In the genomic region with DNA sequence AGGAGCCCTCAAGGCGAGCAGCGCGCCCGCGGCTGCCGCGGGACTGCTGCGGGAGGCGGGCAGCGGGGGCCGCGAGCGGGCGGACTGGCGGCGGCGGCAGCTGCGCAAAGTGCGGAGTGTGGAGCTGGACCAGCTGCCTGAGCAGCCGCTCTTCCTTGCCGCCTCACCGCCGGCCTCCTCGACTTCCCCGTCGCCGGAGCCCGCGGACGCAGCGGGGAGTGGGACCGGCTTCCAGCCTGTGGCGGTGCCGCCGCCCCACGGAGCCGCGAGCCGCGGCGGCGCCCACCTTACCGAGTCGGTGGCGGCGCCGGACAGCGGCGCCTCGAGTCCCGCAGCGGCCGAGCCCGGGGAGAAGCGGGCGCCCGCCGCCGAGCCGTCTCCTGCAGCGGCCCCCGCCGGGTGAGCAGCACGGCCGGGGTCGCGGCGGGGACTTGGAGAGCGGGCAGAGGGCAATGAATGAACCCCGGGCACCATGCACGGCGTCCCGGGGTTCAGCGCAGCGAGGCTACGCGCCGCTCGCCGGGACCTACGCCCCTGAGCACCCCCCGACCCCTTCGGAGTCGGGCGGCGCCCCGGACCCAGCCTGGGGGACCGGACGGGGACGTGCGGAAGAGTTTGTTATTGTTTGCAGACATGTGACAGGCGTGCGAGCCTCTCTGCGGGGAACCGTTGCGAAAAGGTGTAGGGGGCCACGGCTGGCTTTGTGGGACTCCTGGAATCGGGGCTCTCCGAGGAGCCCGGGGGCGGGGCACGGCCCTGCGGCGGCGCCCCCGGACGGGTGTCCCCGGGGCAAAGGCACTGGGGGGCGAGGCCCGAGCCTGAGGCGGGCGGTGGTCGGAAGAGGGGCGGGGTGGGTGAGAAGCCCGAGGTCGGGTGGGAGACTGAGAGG, we compare ENCODE assay signal across 8 cellular contexts. TPM values are rescaled to one million over a fixed set of nuclear protein-coding genes. Genes with fewer than 3 reads are reported as not detected.
DNase-seq lines count a peak whose midpoint lies in the region; ATAC-seq and TF ChIP-seq lines count a peak whose summit lies in the region.

No MANE protein-coding gene starts in this region.

- H3K4me2 ChIP-seq in PC-3 (ENCODE audit: low read length): peak overlapping the region; percentile 91

- 0% methylated on average over 3 to 116 of the region's 116 CpGs for WGBS in heart left ventricle, 4 donors
- 0 to 1% (median 0%) methylated on average over 52 to 116 of the region's 116 CpGs for WGBS in psoas muscle, 3 donors

- no peaks in the 10 kb centered on the region for H3F3A ChIP-seq in PC-3 (ENCODE audit: low read length, unreplicated experiment)

- intact Hi-C loops in PC-3 (cut with micrococcal nuclease): loop anchor here (5.0 kb wide), 1 partner anchor 544 kb away; no protein-coding TSS in a partner anchor
- intact Hi-C loops in heart left ventricle (cut with DNase I): loop anchor here in 7 of 10 donors (2.0 to 10.0 kb wide), 9 partner anchors 119 to 461 kb away; no protein-coding TSS in a partner anchor
- intact Hi-C loops in psoas muscle (cut with DNase I): loop anchor here in 1 of 2 donors (10.0 kb wide), 1 partner anchor 331 kb away; no protein-coding TSS in a partner anchor

- H3K4me1 ChIP-seq in PC-3 (ENCODE audit: insufficient read depth, low read length) (peaks cover 6% of the 10 kb centered on the region), heart left ventricle (peaks cover 0 to 51% (median 35%) of the 10 kb centered on the region in 12 donors), psoas muscle (peaks cover 24% of the 10 kb centered on the region)

- H3K79me2 ChIP-seq in PC-3 (ENCODE audit: low read length): peaks cover 49% of the 10 kb centered on the region

- DNase-seq in activated T-cell treated with anti-CD3 and anti-CD28 coated beads for 48 hours (ENCODE audit: low read depth) (peak; percentile 36), activated T-cell treated with anti-CD3 and anti-CD28 coated beads for 4 hours (no peak), PC-3 (no peak), heart left ventricle (peak; percentile 32 to 78 (median 48)), psoas muscle (peak; percentile 41 to 82), DMS79 treated with DMSO at 0.1 percent for 48 hours (lab: John Stamatoyannopoulos, UW) (no peak)

- peak in 1 of 2 donors; percentile 34 for TF ChIP-seq POLR2A in heart left ventricle (IDR thresholded peaks at IDR 0.05)

- H3K9me3 ChIP-seq in PC-3 (ENCODE audit: low read length): no peaks in the 10 kb centered on the region
- H3K9me3 ChIP-seq in heart left ventricle: no peaks in the 10 kb centered on the region
- no peaks in the 10 kb centered on the region for H3K9me3 ChIP-seq in psoas muscle

- no peaks in the 10 kb centered on the region for H3K27me3 ChIP-seq in PC-3 (ENCODE audit: low read length)
- H3K27me3 ChIP-seq in heart left ventricle: no peaks in the 10 kb centered on the region
- H3K27me3 ChIP-seq in psoas muscle (ENCODE audit: insufficient read depth in 3 of 3, low read length in 2 of 3): no peaks in the 10 kb centered on the region

- peak overlapping the region; percentile 17 for H3K27ac Mint-ChIP-seq in activated naive CD4-positive, alpha-beta T cell treated with anti-CD3 and anti-CD28 coated beads, Interleukin-2, amount 50 U/mL, for 24 hours

- peak overlapping the region; percentile 69 for H3K4me3 ChIP-seq in PC-3 (ENCODE audit: low read length)
- peak overlapping the region; percentile 81 to 93 (median 88) for H3K4me3 ChIP-seq in heart left ventricle
- H3K4me3 ChIP-seq in psoas muscle: peak overlapping the region; percentile 75

- peaks cover 2% of the 10 kb centered on the region for H3K36me3 Mint-ChIP-seq in activated naive CD4-positive, alpha-beta T cell treated with anti-CD3 and anti-CD28 coated beads, Interleukin-2, amount 50 U/mL, for 24 hours

- H4K20me1 ChIP-seq in PC-3 (ENCODE audit: low read length): no peaks in the 10 kb centered on the region

- TF ChIP-seq CTCF in PC-3 (conservative IDR thresholded peaks at IDR 0.05; ENCODE audit: low read depth, low read length) (no peak), heart left ventricle (IDR thresholded peaks at IDR 0.05) (no peak), psoas muscle (IDR thresholded peaks at IDR 0.05) (no peak)

- peaks cover 35% of the 10 kb centered on the region for H3K4me1 Mint-ChIP-seq in activated naive CD4-positive, alpha-beta T cell treated with anti-CD3 and anti-CD28 coated beads, Interleukin-2, amount 50 U/mL, for 24 hours

- H3K27me3 Mint-ChIP-seq in activated naive CD4-positive, alpha-beta T cell treated with anti-CD3 and anti-CD28 coated beads, Interleukin-2, amount 50 U/mL, for 24 hours: no peaks in the 10 kb centered on the region

- peak overlapping the region; percentile 85 for H3K4me3 Mint-ChIP-seq in activated naive CD4-positive, alpha-beta T cell treated with anti-CD3 and anti-CD28 coated beads, Interleukin-2, amount 50 U/mL, for 24 hours

- no peaks in the 10 kb centered on the region for H3K9me3 Mint-ChIP-seq in activated naive CD4-positive, alpha-beta T cell treated with anti-CD3 and anti-CD28 coated beads, Interleukin-2, amount 50 U/mL, for 24 hours

- POLR2A ChIA-PET in PC-3 (lab: Charles Lee; ENCODE audit: unreplicated experiment): no interaction called here

- H3K9ac ChIP-seq in PC-3 (ENCODE audit: low read length): peak overlapping the region; percentile 65

- no peaks in the 10 kb centered on the region for H3K9me2 ChIP-seq in PC-3 (replicated peaks; ENCODE audit: low read length)

- H3K36me3 ChIP-seq in PC-3 (ENCODE audit: low read depth, low read length): no peaks in the 10 kb centered on the region
- no peaks in the 10 kb centered on the region for H3K36me3 ChIP-seq in heart left ventricle
- no peaks in the 10 kb centered on the region for H3K36me3 ChIP-seq in psoas muscle (ENCODE audit: insufficient read depth in 1 of 2, low read depth in 1 of 2)

- H3K27ac ChIP-seq in PC-3 (ENCODE audit: low read length) (peak overlapping the region; percentile 43; the same call in 1 of the 2 replicates), heart left ventricle (peak overlapping the region; percentile 87 to 98 (median 93)), psoas muscle (peak overlapping the region; percentile 90)

- BruUV-seq in PC-3 (replicated peaks; lab: Mats Ljungman, UMichigan): no TSS peak

- CTCF ChIA-PET in PC-3 (lab: Charles Lee): interaction anchor here (0.6 kb wide), 1 partner anchor 372 kb away, joined by 3 read pairs; no protein-coding TSS in a partner anchor

- ATAC-seq in HG02981 (IDR thresholded peaks at IDR 0.05; ENCODE audit: unreplicated experiment) (peak; percentile 26), PC-3 (peak; percentile 21), heart left ventricle (peak in 3 of 4 donors; percentile 6 to 66 (median 47)), psoas muscle (peak; percentile 40 to 66 (median 57))

- H2AFZ ChIP-seq in PC-3 (ENCODE audit: low read length): peak overlapping the region; percentile 74; the same call in 1 of the 2 replicates

RNA-seq across cellular contexts. Expression of a gene that starts 0.6 kb away (rescaled TPM):
- total RNA-seq in PC-3 (2014; rRNA removed) (4.2 and 5.7 TPM in 2 replicates), heart left ventricle (10 to 100 TPM in 2 of 9 donors, 1 to 10 TPM in 7; 4.5 to 19.5 (median 7.2) TPM), psoas muscle (1 to 10 TPM; 3.0 to 5.2 (median 4.2) TPM)
- polyA plus RNA-seq in heart left ventricle (1 to 10 TPM; 2.1 to 2.9 TPM), psoas muscle (1 to 10 TPM in 2 of 3 donors, under 1 TPM in 1; 0.97 to 1.5 (median 1.5) TPM)

Comparison
In these comparisons a context has a peak if more than half of its experiments do, and no peak if none do; other contexts are left out.
1. DNase-seq: peak in activated T-cell treated with anti-CD3 and anti-CD28 coated beads for 48 hours (single experiment), heart left ventricle (5 of 5) and psoas muscle (2 of 2); none in activated T-cell treated with anti-CD3 and anti-CD28 coated beads for 4 hours (single experiment), PC-3 (single experiment) and DMS79 treated with DMSO at 0.1 percent for 48 hours (single experiment).
2. H3K27ac ChIP-seq: peak in every context shown above with its lines; median percentile 93 in heart left ventricle; 90 in psoas muscle; 43 in PC-3.
3. Peak in every context shown above with its lines, with median percentiles within 50 percentile points of each other: ATAC-seq and H3K4me3 ChIP-seq.